17 cellular contexts compared by ENCODE assay signal in the genomic region with DNA sequence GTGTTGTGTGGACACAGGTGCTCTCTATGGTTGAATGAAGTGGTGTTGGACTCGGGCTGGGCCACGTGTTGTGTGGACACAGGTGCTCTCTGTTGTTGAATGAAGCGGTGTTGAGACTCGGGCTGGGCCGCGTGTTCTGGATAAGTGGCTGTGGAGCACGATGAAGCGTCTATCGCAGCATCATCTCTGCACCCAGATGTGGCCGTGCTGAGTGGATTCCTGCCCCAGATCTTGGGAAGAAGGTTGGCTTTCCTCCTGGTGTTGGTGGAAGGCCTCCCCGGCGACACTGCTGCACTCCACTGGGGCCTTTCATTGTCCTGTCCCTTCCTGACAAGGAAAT.
DNase-seq lines count a peak whose midpoint lies in the region; ATAC-seq and TF ChIP-seq lines count a peak whose summit lies in the region.
"Had no signal": no experiment of that assay in that cellular context is flagged by ENCODE, and none has a peak within 500 bp of the region (broad histone marks: within the 10 kb centered on the region; RNA-seq: fewer than 3 reads in every experiment).

No MANE protein-coding gene starts in this region.

- H3K36me3 Mint-ChIP-seq in activated naive CD4-positive, alpha-beta T cell treated with anti-CD3 and anti-CD28 coated beads, Interleukin-2, amount 50 U/mL, for 24 hours = peaks cover 3% of the 10 kb centered on the region
- H3K36me3 Mint-ChIP-seq in activated naive CD4-positive, alpha-beta T cell treated with anti-CD3 and anti-CD28 coated beads, Interleukin-2, amount 50 U/mL, for 72 hours = peaks cover 4 to 24% of the 10 kb centered on the region in 2 donors
- H3K36me3 Mint-ChIP-seq in T-cell = peaks cover 3% of the 10 kb centered on the region

- intact Hi-C loops in upper lobe of right lung (cut with DNase I) = no loop called here

- H3K27ac ChIP-seq in Karpas-422 (ENCODE audit: low read length) (peak overlapping the region; percentile 84), upper lobe of right lung (no peak overlapping the region)
- H3K27ac ChIP-seq: thyroid gland had no signal

- H3K4me1 Mint-ChIP-seq in activated naive CD4-positive, alpha-beta T cell treated with anti-CD3 and anti-CD28 coated beads, Interleukin-2, amount 50 U/mL, for 24 hours = peaks cover 76% of the 10 kb centered on the region
- peaks cover 55 to 77% (median 59%) of the 10 kb centered on the region in 3 donors for H3K4me1 Mint-ChIP-seq in T-cell

- no peaks in the 10 kb centered on the region for H3K9me2 ChIP-seq in Karpas-422 (replicated peaks; ENCODE audit: insufficient read depth, low read length)

- no peaks in the 10 kb centered on the region; the same call in none of the 2 replicates for H3K79me2 ChIP-seq in Karpas-422 (ENCODE audit: low read length)

- H3K4me3 Mint-ChIP-seq in activated naive CD4-positive, alpha-beta T cell treated with anti-CD3 and anti-CD28 coated beads, Interleukin-2, amount 50 U/mL, for 24 hours = no peak overlapping the region
- H3K4me3 Mint-ChIP-seq in T-cell = no peak overlapping the region
- H3K4me3 Mint-ChIP-seq: dendritic cell treated with granulocyte-macrophage colony-stimulating factor and Interleukin-4, amounts not matched to agents 40 ng/mL and 50 ng/mL, for 4 days; HFFc6 had no signal

- no peak overlapping the region for H3K4me3 ChIP-seq in Karpas-422 (ENCODE audit: low read length)
- no peak overlapping the region for H3K4me3 ChIP-seq in upper lobe of right lung
- H3K4me3 ChIP-seq: thyroid gland had no signal

- H3K9me3 Mint-ChIP-seq in activated naive CD4-positive, alpha-beta T cell treated with anti-CD3 and anti-CD28 coated beads, Interleukin-2, amount 50 U/mL, for 24 hours = no peaks in the 10 kb centered on the region
- H3K9me3 Mint-ChIP-seq in activated naive CD4-positive, alpha-beta T cell treated with anti-CD3 and anti-CD28 coated beads, Interleukin-2, amount 50 U/mL, for 72 hours = peaks cover 0 to 5% of the 10 kb centered on the region in 2 donors
- H3K9me3 Mint-ChIP-seq in T-cell = no peaks in the 10 kb centered on the region
- H3K9me3 Mint-ChIP-seq: dendritic cell treated with granulocyte-macrophage colony-stimulating factor and Interleukin-4, amounts not matched to agents 40 ng/mL and 50 ng/mL, for 4 days; HFFc6 had no signal

- H4K20me1 ChIP-seq in Karpas-422 (ENCODE audit: insufficient read depth, low read depth, low read length) = peaks cover 8% of the 10 kb centered on the region; the same call in 1 of the 2 replicates

- H3K27me3 ChIP-seq in Karpas-422 (ENCODE audit: low read length) (no peaks in the 10 kb centered on the region), upper lobe of right lung (no peaks in the 10 kb centered on the region)
- H3K27me3 ChIP-seq: thyroid gland had no signal

- H3K36me3 ChIP-seq in Karpas-422 (ENCODE audit: insufficient read depth, low read length) (no peaks in the 10 kb centered on the region), upper lobe of right lung (no peaks in the 10 kb centered on the region)
- H3K36me3 ChIP-seq: thyroid gland had no signal

- no peak for ATAC-seq in activated naive CD4-positive, alpha-beta T cell treated with anti-CD3 and anti-CD28 coated beads, Interleukin-2, amount 50 U/mL, for 72 hours
- ATAC-seq in T-cell (replicated peaks in 1 of 4) (no peak), upper lobe of right lung (peak; percentile 31), HG03432 (IDR thresholded peaks at IDR 0.05; ENCODE audit: unreplicated experiment) (no peak)
- ATAC-seq: right cardiac atrium, Right ventricle myocardium inferior had no signal

- H3K4me1 ChIP-seq in Karpas-422 (ENCODE audit: low read length) (peaks cover 53% of the 10 kb centered on the region), upper lobe of right lung (no peaks in the 10 kb centered on the region)

- no peak for DNase-seq in activated naive CD4-positive, alpha-beta T cell treated with anti-CD3 and anti-CD28 coated beads, Interleukin-2, amount 50 U/mL, for 72 hours (ENCODE audit: low spot score in 2 of 2)
- DNase-seq in Karpas-422 = no peak
- no peak for DNase-seq in T-cell
- DNase-seq in upper lobe of right lung = no peak
- DNase-seq in retina = no peak
- DNase-seq: HFFc6; Kasumi-1; NCI-H1048; NCI-H446 treated with DMSO at 0.1 percent for 48 hours; nucleus accumbens; right cardiac atrium; stimulated activated CD4-positive, alpha-beta T cell treated with anti-CD3 and anti-CD28 coated beads, Interleukin-15, amount 100 ng/mL, for 24 hours; thyroid gland had no signal

- H3K9ac ChIP-seq in Karpas-422 (ENCODE audit: low read length) = no peak overlapping the region

- POLR2A ChIA-PET in T-cell (lab: Charles Lee) = no interaction called here

- H3K9me3 ChIP-seq in Karpas-422 (ENCODE audit: low read length) (no peaks in the 10 kb centered on the region), upper lobe of right lung (no peaks in the 10 kb centered on the region)
- H3K9me3 ChIP-seq: thyroid gland had no signal

- H3K4me2 ChIP-seq in Karpas-422 (ENCODE audit: low read depth, low read length, poor library complexity, severe bottlenecking) = peak overlapping the region; percentile 28

- no peak for TF ChIP-seq CTCF in upper lobe of right lung (IDR thresholded peaks at IDR 0.05)

- CTCF ChIA-PET in T-cell (lab: Charles Lee) = no interaction called here

- H2AFZ ChIP-seq in Karpas-422 (ENCODE audit: low read length) = no peak overlapping the region

- H3K27me3 Mint-ChIP-seq in activated naive CD4-positive, alpha-beta T cell treated with anti-CD3 and anti-CD28 coated beads, Interleukin-2, amount 50 U/mL, for 24 hours = no peaks in the 10 kb centered on the region
- H3K27me3 Mint-ChIP-seq in T-cell = no peaks in the 10 kb centered on the region
- H3K27me3 Mint-ChIP-seq: dendritic cell treated with granulocyte-macrophage colony-stimulating factor and Interleukin-4, amounts not matched to agents 40 ng/mL and 50 ng/mL, for 4 days had no signal

- H3K27ac Mint-ChIP-seq in activated naive CD4-positive, alpha-beta T cell treated with anti-CD3 and anti-CD28 coated beads, Interleukin-2, amount 50 U/mL, for 24 hours = peak overlapping the region; percentile 24
- peak overlapping the region in 1 of 2 donors; percentile 40 for H3K27ac Mint-ChIP-seq in activated naive CD4-positive, alpha-beta T cell treated with anti-CD3 and anti-CD28 coated beads, Interleukin-2, amount 50 U/mL, for 72 hours
- peak overlapping the region; percentile 78 to 90 for H3K27ac Mint-ChIP-seq in T-cell
- H3K27ac Mint-ChIP-seq: dendritic cell treated with granulocyte-macrophage colony-stimulating factor and Interleukin-4, amounts not matched to agents 40 ng/mL and 50 ng/mL, for 4 days; HFFc6 had no signal
